Comparison of ENCODE assay signal across 8 cellular contexts in genomic region chr2:98731709-98732349, GRCh38. TPM values are rescaled to one million over a fixed set of nuclear protein-coding genes. Genes with fewer than 3 reads are reported as not detected.
DNase-seq lines count a peak whose midpoint lies in the region; ATAC-seq and TF ChIP-seq lines count a peak whose summit lies in the region.

No MANE protein-coding gene starts in this region.

- H3K79me2 ChIP-seq in ACC112 (ENCODE audit: control insufficient read depth, insufficient read depth, low read length, unreplicated experiment), result no peaks in the 10 kb centered on the region

- no peak for TF ChIP-seq POLR2A in body of pancreas (IDR thresholded peaks at IDR 0.05)

- H2AFZ ChIP-seq in ACC112 (ENCODE audit: low read length, unreplicated experiment), result peak overlapping the region; percentile 19

- DNase-seq in HS-5 (ENCODE audit: low read depth) (peak; percentile 13), body of pancreas (no peak), 8988T (no peak), ureter (ENCODE audit: low spot score) (no peak), COLO829 (ENCODE audit: low spot score) (no peak), D341Med (ENCODE audit: low spot score) (no peak)

- ATAC-seq in body of pancreas, result no peak

- H3K27me3 ChIP-seq in ACC112 (ENCODE audit: insufficient read depth, low read length) (peaks cover 69% of the 10 kb centered on the region), body of pancreas (no peaks in the 10 kb centered on the region)

- H3K4me1 ChIP-seq in ACC112 (ENCODE audit: control insufficient read depth, insufficient read depth, low read length, unreplicated experiment), result no peaks in the 10 kb centered on the region
- H3K4me1 ChIP-seq in body of pancreas, result peaks cover 43% of the 10 kb centered on the region
- H3K4me1 ChIP-seq in mesodermal cell (ENCODE audit: control insufficient read depth, insufficient read depth, low read length, poor library complexity, severe bottlenecking), result no peaks in the 10 kb centered on the region

- TF ChIP-seq CTCF in body of pancreas (IDR thresholded peaks at IDR 0.05), result no peak

- H3K36me3 ChIP-seq in ACC112 (ENCODE audit: insufficient read depth, low read length) (no peaks in the 10 kb centered on the region), body of pancreas (replicated peaks in 1 of 2; ENCODE audit: insufficient read depth in 1 of 2, low read depth in 2 of 2) (no peaks in the 10 kb centered on the region), mesodermal cell (ENCODE audit: control insufficient read depth, insufficient read depth, low read length) (no peaks in the 10 kb centered on the region)

- 6 to 7% methylated on average over 13 of the region's 13 CpGs for WGBS in body of pancreas, 2 donors
- 25 to 41% methylated on average over 7 to 12 of the region's 13 CpGs for WGBS in mesodermal cell (ENCODE audit: insufficient coverage in 2 of 2), 2 experiments

- H3K4me3 ChIP-seq in ACC112 (ENCODE audit: low read depth, low read length) (peak overlapping the region; percentile 80), body of pancreas (peak overlapping the region; percentile 20 to 44), mesodermal cell (ENCODE audit: extremely low read depth, insufficient read depth, low read length, poor library complexity, severe bottlenecking) (peak overlapping the region; percentile 50)

- no peak overlapping the region for H3K27ac ChIP-seq in ACC112 (ENCODE audit: low read depth, low read length)
- H3K27ac ChIP-seq in body of pancreas, result peak overlapping the region; percentile 68 to 97 (median 90)
- peak overlapping the region; percentile 19 for H3K27ac ChIP-seq in mesodermal cell (ENCODE audit: low read depth, low read length, severe bottlenecking)

- H3K9me3 ChIP-seq in body of pancreas (no peaks in the 10 kb centered on the region), mesodermal cell (ENCODE audit: control insufficient read depth, low read length) (peaks cover 6% of the 10 kb centered on the region)

- intact Hi-C loops in body of pancreas (cut with DNase I), result no loop called here

RNA-seq across cellular contexts. Expression of gene MGAT4A, which starts 0.9 kb away (rescaled TPM):
- total RNA-seq in body of pancreas (10 to 100 TPM; 40.5 to 72.4 TPM), ureter (63.8 TPM)
- 1.9 TPM for polyA plus RNA-seq in mesodermal cell (2013, experiment 1 of 2)
- 1.5 TPM for polyA plus RNA-seq in mesodermal cell (2013, experiment 2 of 2)
